In the genomic region with DNA sequence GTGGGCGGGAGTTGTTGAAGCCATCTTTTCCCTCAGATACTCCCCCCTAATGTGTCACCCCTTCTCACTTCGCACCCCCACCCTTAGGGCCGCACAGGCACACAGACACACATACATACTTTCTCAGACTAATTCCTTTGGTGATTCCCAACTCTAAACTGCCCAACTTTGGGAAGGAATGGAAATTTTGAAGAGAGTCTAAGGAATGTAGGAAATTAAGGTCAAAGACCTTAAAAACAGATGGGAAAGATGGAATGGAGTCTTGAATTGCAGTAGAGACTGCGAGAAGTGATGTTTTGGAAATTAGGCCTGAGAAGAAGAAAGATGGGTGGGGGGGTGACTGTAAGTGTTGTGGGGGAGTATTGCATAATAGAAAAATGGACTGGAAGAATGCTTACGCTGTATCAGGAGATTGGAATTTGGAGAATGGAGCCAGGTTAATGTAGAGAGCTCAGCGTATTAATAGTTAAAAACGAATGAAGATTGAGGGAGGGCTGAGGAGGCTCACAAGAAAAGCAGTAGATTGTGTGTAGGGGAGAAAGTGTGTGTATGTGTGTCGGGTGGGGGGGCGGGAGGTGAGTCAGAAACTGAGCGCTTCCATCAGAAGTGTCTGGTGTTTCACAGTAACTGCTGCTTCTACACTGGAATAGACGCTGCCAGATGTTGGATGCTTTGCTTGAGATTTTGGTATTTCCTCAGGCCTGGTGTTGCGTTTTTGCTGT, we compare ENCODE assay signal across 8 cellular contexts. TPM values are rescaled to one million over a fixed set of nuclear protein-coding genes. Genes with fewer than 3 reads are reported as not detected.
A peak's percentile ranks its signal among the peaks of the same experiment; 100 is the strongest.
DNase-seq lines count a peak whose midpoint lies in the region; ATAC-seq, FAIRE-seq and TF ChIP-seq lines count a peak whose summit lies in the region.

No MANE protein-coding gene starts in this region.

- intact Hi-C loops in Panc1 (cut with micrococcal nuclease; ENCODE audit: unreplicated experiment) (loop anchor here (5.0 kb wide), 1 partner anchor 52 kb away; a partner anchor contains a TSS), vagina (cut with DNase I) (loop anchor here (2.0 kb wide), 1 partner anchor 53 kb away; no protein-coding TSS in a partner anchor)

- no peaks in the 10 kb centered on the region for H3K9me3 ChIP-seq in GM23248 (ENCODE audit: low read depth)
- no peaks in the 10 kb centered on the region for H3K9me3 ChIP-seq in Panc1 (ENCODE audit: control insufficient read depth, insufficient read depth, low read depth, low read length)
- no peaks in the 10 kb centered on the region for H3K9me3 ChIP-seq in mesodermal cell (ENCODE audit: control insufficient read depth, low read length)
- no peaks in the 10 kb centered on the region for H3K9me3 ChIP-seq in vagina

- DNase-seq in GM23248 (peak; percentile 93), Panc1 (ENCODE audit: low read depth, low spot score) (no peak), chondrocyte (ENCODE audit: low spot score) (no peak), vagina (ENCODE audit: extremely low spot score in 2 of 2) (no peak), GM12892 (ENCODE audit: insufficient read length) (no peak), pons (ENCODE audit: low spot score) (no peak)

- H3K27ac ChIP-seq in GM23248 (peak overlapping the region; percentile 93), Panc1 (ENCODE audit: low read length) (peak overlapping the region; percentile 97), mesodermal cell (ENCODE audit: low read depth, low read length, severe bottlenecking) (peak overlapping the region; percentile 73), vagina (peak overlapping the region; percentile 88)

- WGBS in GM23248 (ENCODE audit: low coverage in 1 of 2, low lambda C conversion rate in 2 of 2, missing lambda C conversion rate in 2 of 2), 2 experiments, result 2 to 4% methylated on average over 10 to 12 of the region's 12 CpGs
- WGBS in mesodermal cell (ENCODE audit: insufficient coverage in 2 of 2), 2 experiments, result 19 to 22% methylated on average over 7 of the region's 12 CpGs

- peak overlapping the region; percentile 91 for H3K4me3 Mint-ChIP-seq in chondrocyte (ENCODE audit: unreplicated experiment)

- peak overlapping the region; percentile 100 for H3K4me2 ChIP-seq in GM23248 (ENCODE audit: unreplicated experiment)

- BruUV-seq in Panc1 (replicated peaks; lab: Mats Ljungman, UMichigan), result no TSS peak

- POLR2A ChIA-PET in Panc1 (lab: Charles Lee), result interaction anchor here (0.6 to 0.7 kb wide), 2 partner anchors 11 to 44 kb away, joined by 3 to 8 read pairs; no protein-coding TSS in a partner anchor

- H3K36me3 ChIP-seq in GM23248 (ENCODE audit: low read depth) (peaks cover 13% of the 10 kb centered on the region; the same call in 1 of the 2 replicates), Panc1 (ENCODE audit: control insufficient read depth, insufficient read depth, low read length) (peaks cover 3% of the 10 kb centered on the region; the same call in 1 of the 2 replicates), mesodermal cell (ENCODE audit: control insufficient read depth, insufficient read depth, low read length) (peaks cover 40% of the 10 kb centered on the region), vagina (peaks cover 0 to 18% of the 10 kb centered on the region in 2 donors)

- ATAC-seq in Panc1 (no peak), HG03432 (IDR thresholded peaks at IDR 0.05; ENCODE audit: unreplicated experiment) (no peak)

- peak overlapping the region; percentile 100 for H3K4me3 ChIP-seq in GM23248
- peak overlapping the region; percentile 94 to 100 for H3K4me3 ChIP-seq in Panc1 (ENCODE audit: low read depth in 2 of 2, low read length in 2 of 2)
- peak overlapping the region; percentile 100 for H3K4me3 ChIP-seq in mesodermal cell (ENCODE audit: extremely low read depth, insufficient read depth, low read length, poor library complexity, severe bottlenecking)
- peak overlapping the region; percentile 77 to 93 for H3K4me3 ChIP-seq in vagina

- H3F3A ChIP-seq in GM23248 (ENCODE audit: insufficient read depth), result peaks cover 51% of the 10 kb centered on the region

- H3K27me3 Mint-ChIP-seq in chondrocyte (ENCODE audit: low read depth), result no peaks in the 10 kb centered on the region

- in situ Hi-C loops in GM23248 (cut with MboI), result no loop called here
- in situ Hi-C loops in Panc1 (cut with HindIII; ENCODE audit: low pct_unique_long_range_greater_than_20kb, low sequenced_read_pairs), result no loop called here

- peaks cover 6% of the 10 kb centered on the region; the same call in 1 of the 2 replicates for H4K20me1 ChIP-seq in GM23248 (ENCODE audit: insufficient read depth)

- no peak overlapping the region for H2AFZ ChIP-seq in GM23248

- H3K9me2 ChIP-seq in GM23248 (ENCODE audit: insufficient read depth), result no peaks in the 10 kb centered on the region

- TF ChIP-seq POLR2A in vagina (IDR thresholded peaks at IDR 0.05), result no peak
- no peak for TF ChIP-seq POLR2A in GM12892 (IDR thresholded peaks at IDR 0.05; ENCODE audit: low read depth, low read length)

- no peak for TF ChIP-seq CTCF in Panc1 (IDR thresholded peaks at IDR 0.05)
- TF ChIP-seq CTCF in chondrocyte (IDR thresholded peaks at IDR 0.05), result no peak
- TF ChIP-seq CTCF in vagina (IDR thresholded peaks at IDR 0.05), result no peak

- CTCF ChIA-PET in Panc1 (lab: Charles Lee), result interaction anchor here (0.6 kb wide), 2 partner anchors 53 to 248 kb away, joined by 3 to 5 read pairs; no protein-coding TSS in a partner anchor

- H3K9me3 Mint-ChIP-seq in chondrocyte (ENCODE audit: low read depth), result no peaks in the 10 kb centered on the region

- peaks cover 67% of the 10 kb centered on the region for H3K79me2 ChIP-seq in GM23248 (ENCODE audit: insufficient read depth)

- peaks cover 46% of the 10 kb centered on the region for H3K4me1 Mint-ChIP-seq in chondrocyte (ENCODE audit: low read depth)

- peaks cover 27% of the 10 kb centered on the region for H3K4me1 ChIP-seq in GM23248 (ENCODE audit: insufficient read depth)
- H3K4me1 ChIP-seq in Panc1 (ENCODE audit: control insufficient read depth, insufficient read depth, low read length), result peaks cover 9% of the 10 kb centered on the region; the same call in 1 of the 2 replicates
- H3K4me1 ChIP-seq in mesodermal cell (ENCODE audit: control insufficient read depth, insufficient read depth, low read length, poor library complexity, severe bottlenecking), result no peaks in the 10 kb centered on the region
- H3K4me1 ChIP-seq in vagina, result peaks cover 66% of the 10 kb centered on the region

- no peaks in the 10 kb centered on the region for H3K27me3 ChIP-seq in GM23248 (replicated peaks; ENCODE audit: insufficient read depth)
- H3K27me3 ChIP-seq in Panc1 (ENCODE audit: control insufficient read depth, insufficient read depth, low read length), result no peaks in the 10 kb centered on the region
- no peaks in the 10 kb centered on the region for H3K27me3 ChIP-seq in vagina

- peak overlapping the region; percentile 99 for H3K27ac Mint-ChIP-seq in chondrocyte (ENCODE audit: unreplicated experiment)

- H3K36me3 Mint-ChIP-seq in chondrocyte (ENCODE audit: low read depth), result peaks cover 9% of the 10 kb centered on the region

- no peak for FAIRE-seq in GM12892 (lab: Jason Lieb, UNC)

- peak overlapping the region; percentile 98 for H3K9ac ChIP-seq in GM23248

RNA-seq across cellular contexts. Expression of a gene that starts 1.7 kb away (rescaled TPM):
- total RNA-seq in GM23248 (2014; rRNA removed; shearing (Covaris generic)), result 53.5 and 62.8 TPM in 2 replicates
- polyA plus RNA-seq in GM23248 (2016; fragmentation: Nextera tagmentation; extraction: Ambion mirVana), result 33.9 and 35.1 TPM in 2 replicates
- total RNA-seq in Panc1 (2021; ENCODE audit: unreplicated experiment), result 78.9 TPM
- 41.9 TPM for polyA plus RNA-seq in Panc1 (2012; ENCODE audit: insufficient read length)
- total RNA-seq in chondrocyte, result 72.8 to 89.9 TPM (median 80.0 TPM) in 3 replicates
- polyA plus RNA-seq in mesodermal cell (2013, experiment 1 of 2), result 72.7 TPM
- polyA plus RNA-seq in mesodermal cell (2013, experiment 2 of 2), result 64.5 TPM
- 80.3 TPM for total RNA-seq in vagina
- polyA plus RNA-seq in GM12892 (2012; ENCODE audit: missing spikeins), result 39.7 TPM

RNA-seq across cellular contexts. Expression of a gene that starts 10.0 kb away (rescaled TPM):
- total RNA-seq in GM23248 (2014; rRNA removed; shearing (Covaris generic)), result 41.9 and 45.0 TPM in 2 replicates
- 45.0 and 46.5 TPM in 2 replicates for polyA plus RNA-seq in GM23248 (2016; fragmentation: Nextera tagmentation; extraction: Ambion mirVana)
- total RNA-seq in Panc1 (2021; ENCODE audit: unreplicated experiment) (71.5 TPM), chondrocyte (40.4 to 70.5 TPM (median 64.0 TPM) in 3 replicates), vagina (17.2 TPM)
- 63.8 TPM for polyA plus RNA-seq in Panc1 (2012; ENCODE audit: insufficient read length)
- 66.8 TPM for polyA plus RNA-seq in mesodermal cell (2013, experiment 1 of 2)
- polyA plus RNA-seq in mesodermal cell (2013, experiment 2 of 2), result 57.4 TPM
- 59.9 TPM for polyA plus RNA-seq in GM12892 (2012; ENCODE audit: missing spikeins)

RNA-seq across cellular contexts. Expression of a gene that starts 24.2 kb away (rescaled TPM):
- total RNA-seq in GM23248 (2014; rRNA removed; shearing (Covaris generic)), result not detected in 2 replicates
- polyA plus RNA-seq in GM23248 (2016; fragmentation: Nextera tagmentation; extraction: Ambion mirVana), result 0.24 TPM in 1 of 2 replicates, not detected in the other
- total RNA-seq in Panc1 (2021; ENCODE audit: unreplicated experiment) (0.80 TPM), chondrocyte (0.60 to 1.9 TPM in 2 of 3 replicates, not detected in the other), vagina (2.2 TPM)
- 0.56 TPM for polyA plus RNA-seq in Panc1 (2012; ENCODE audit: insufficient read length)
- 0.81 TPM for polyA plus RNA-seq in mesodermal cell (2013, experiment 1 of 2)
- not detected for polyA plus RNA-seq in mesodermal cell (2013, experiment 2 of 2)
- polyA plus RNA-seq in GM12892 (2012; ENCODE audit: missing spikeins), result not detected

RNA-seq across cellular contexts. Expression of a gene that starts 34.1 kb away (rescaled TPM):
- total RNA-seq in GM23248 (2014; rRNA removed; shearing (Covaris generic)), result 27.7 and 35.2 TPM in 2 replicates
- 73.3 and 77.4 TPM in 2 replicates for polyA plus RNA-seq in GM23248 (2016; fragmentation: Nextera tagmentation; extraction: Ambion mirVana)
- 36.5 TPM for total RNA-seq in Panc1 (2021; ENCODE audit: unreplicated experiment)
- polyA plus RNA-seq in Panc1 (2012; ENCODE audit: insufficient read length), result 45.2 TPM
- 39.6 to 44.3 TPM (median 40.7 TPM) in 3 replicates for total RNA-seq in chondrocyte
- polyA plus RNA-seq in mesodermal cell (2013, experiment 1 of 2), result 47.4 TPM
- polyA plus RNA-seq in mesodermal cell (2013, experiment 2 of 2), result 39.3 TPM
- total RNA-seq in vagina, result 22.1 TPM
- 53.4 TPM for polyA plus RNA-seq in GM12892 (2012; ENCODE audit: missing spikeins)

RNA-seq across cellular contexts. Expression of a gene that starts 34.3 kb away (rescaled TPM):
- 7.1 and 11.5 TPM in 2 replicates for total RNA-seq in GM23248 (2014; rRNA removed; shearing (Covaris generic))
- 3.4 and 4.4 TPM in 2 replicates for polyA plus RNA-seq in GM23248 (2016; fragmentation: Nextera tagmentation; extraction: Ambion mirVana)
- total RNA-seq in Panc1 (2021; ENCODE audit: unreplicated experiment) (5.1 TPM), chondrocyte (9.3 to 10.0 TPM (median 9.9 TPM) in 3 replicates), vagina (21.1 TPM)
- 6.5 TPM for polyA plus RNA-seq in Panc1 (2012; ENCODE audit: insufficient read length)
- polyA plus RNA-seq in mesodermal cell (2013, experiment 1 of 2), result 11.7 TPM
- 11.4 TPM for polyA plus RNA-seq in mesodermal cell (2013, experiment 2 of 2)
- polyA plus RNA-seq in GM12892 (2012; ENCODE audit: missing spikeins), result 8.1 TPM
